In the genomic region with DNA sequence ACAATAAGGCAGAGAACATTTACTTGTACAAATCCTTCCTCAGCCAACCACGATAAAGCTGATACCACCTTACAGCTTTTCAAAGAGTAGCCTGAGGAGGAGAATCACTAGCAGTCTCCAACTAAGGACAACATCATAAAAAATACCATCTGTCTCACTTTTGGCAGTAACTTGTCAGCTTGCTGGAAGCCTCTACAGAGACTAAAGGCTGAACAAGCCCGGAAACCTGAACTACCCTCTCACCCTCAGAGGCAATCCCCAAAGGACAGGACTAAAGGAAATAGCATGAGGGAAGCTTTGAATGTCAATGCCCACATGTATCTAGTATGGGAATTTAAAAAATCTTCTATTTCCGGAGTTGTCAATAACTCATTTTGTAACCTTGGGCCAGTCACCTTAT, we compare ENCODE assay signal across 13 cellular contexts.
A peak's percentile ranks its signal among the peaks of the same experiment; 100 is the strongest.
DNase-seq lines count a peak whose midpoint lies in the region; ATAC-seq and TF ChIP-seq lines count a peak whose summit lies in the region.
"Had no signal": no experiment of that assay in that cellular context is flagged by ENCODE, and none has a peak within 500 bp of the region (broad histone marks: within the 10 kb centered on the region; RNA-seq: fewer than 3 reads in every experiment).

No MANE protein-coding gene starts in this region.

- H3K27me3 ChIP-seq in neutrophil, result no peaks in the 10 kb centered on the region
- H3K27me3 ChIP-seq: upper lobe of left lung had no signal

- peak overlapping the region; percentile 9 for H3K27ac ChIP-seq in neutrophil
- H3K27ac ChIP-seq: 22Rv1, upper lobe of left lung had no signal

- peak; percentile 36 for DNase-seq in NCI-H2107 treated with DMSO at 0.1 percent for 48 hours (lab: John Stamatoyannopoulos, UW; ENCODE audit: unreplicated experiment)
- no peak for DNase-seq in NCI-H2107 (lab: John Stamatoyannopoulos, UW)
- DNase-seq in NCI-H1694 treated with DMSO at 0.1 percent for 48 hours (lab: John Stamatoyannopoulos, UW), result peak; percentile 33
- DNase-seq in brain pericyte (ENCODE audit: low read depth, low spot score), result peak; percentile 8
- DNase-seq in NCI-H2227 treated with DMSO at 0.1 percent for 48 hours (lab: John Stamatoyannopoulos, UW), result no peak
- DNase-seq in NCI-H226, result no peak
- DNase-seq: activated naive CD4-positive, alpha-beta T cell treated with Interleukin-2 at 50 U/mL for 16 hours; NCI-H1092; stimulated activated CD4-positive, alpha-beta T cell treated with anti-CD3 and anti-CD28 coated beads, Interleukin-1b, Interleukin-23, amount 100 ng/mL, for 48 hours; upper lobe of left lung had no signal

- H3K4me3 ChIP-seq in neutrophil (ENCODE audit: low read depth in 1 of 2, low read length in 1 of 2), result no peak overlapping the region
- H3K4me3 ChIP-seq: upper lobe of left lung had no signal

- H3K36me3 ChIP-seq in neutrophil, result peaks cover 17% of the 10 kb centered on the region

- H3K4me1 ChIP-seq in neutrophil (ENCODE audit: control insufficient read depth in 1 of 2, insufficient read depth in 1 of 2, low read depth in 1 of 2, low read length in 1 of 2), result no peaks in the 10 kb centered on the region

- H3K9me3 ChIP-seq in neutrophil, result no peaks in the 10 kb centered on the region
- H3K9me3 ChIP-seq: upper lobe of left lung had no signal

- ATAC-seq in GM21360 (IDR thresholded peaks at IDR 0.05; ENCODE audit: unreplicated experiment), result no peak

- TF ChIP-seq CTCF in neutrophil (IDR thresholded peaks at IDR 0.05), result no peak

Comparison
In these comparisons a context has a peak if more than half of its experiments do, and no peak if none do; other contexts are left out.
1. DNase-seq: peak in NCI-H2107 treated with DMSO at 0.1 percent for 48 hours (single experiment), NCI-H1694 treated with DMSO at 0.1 percent for 48 hours (single experiment) and brain pericyte (single experiment); none in NCI-H2107 (single experiment), NCI-H2227 treated with DMSO at 0.1 percent for 48 hours (single experiment) and NCI-H226 (single experiment).